Comparison of ENCODE assay signal across 21 cellular contexts in genomic region chrX:111645607-111646006, GRCh38.
"Had no signal": no experiment of that assay in that cellular context is flagged by ENCODE, and none has a peak within 500 bp of the region (broad histone marks: within the 10 kb centered on the region; RNA-seq: fewer than 3 reads in every experiment).

No MANE protein-coding gene starts in this region.

- H3K27me3 Mint-ChIP-seq: progenitor cell of endocrine pancreas, type B pancreatic cell had no signal

- DNase-seq: cortex of kidney; dorsolateral prefrontal cortex; effector CD8-positive, alpha-beta T cell; foreskin fibroblast; glutamatergic neuron; immature natural killer cell; left colon; left ventricle myocardium superior; naive B cell; occipital lobe; pancreas; right cardiac atrium; small intestine; stimulated activated CD4-positive, alpha-beta T cell treated with anti-CD3 and anti-CD28 coated beads, Interleukin-12 subunit alpha, Interleukin-12 subunit beta, amount 100 ng/mL, for 4 hours; stimulated activated naive CD4-positive, alpha-beta T cell treated with Interleukin-2 at 50 U/mL for 16 hours had no signal

- H3K27ac Mint-ChIP-seq: immature natural killer cell, naive B cell, nephron, progenitor cell of endocrine pancreas, type B pancreatic cell had no signal

- H3K36me3 Mint-ChIP-seq: immature natural killer cell, type B pancreatic cell had no signal

- H3K9me3 Mint-ChIP-seq: immature natural killer cell, type B pancreatic cell had no signal

- H3K4me3 Mint-ChIP-seq: immature natural killer cell, naive B cell, nephron, type B pancreatic cell had no signal

- ATAC-seq: gastroesophageal sphincter, left colon, left ventricle myocardium superior, pancreas, right cardiac atrium had no signal

- H3K4me1 Mint-ChIP-seq: immature natural killer cell, naive B cell, nephron had no signal

- FAIRE-seq: endometrium, small intestine, urothelium cell line had no signal
